Comparison of ENCODE assay signal across 25 cellular contexts in genomic region chr10:7383442-7383841, GRCh38. TPM values are rescaled to one million over a fixed set of nuclear protein-coding genes. Genes with fewer than 3 reads are reported as not detected.
DNase-seq lines count a peak whose midpoint lies in the region; ATAC-seq lines count a peak whose summit lies in the region.
"Had no signal": no experiment of that assay in that cellular context is flagged by ENCODE, and none has a peak within 500 bp of the region (broad histone marks: within the 10 kb centered on the region; RNA-seq: fewer than 3 reads in every experiment).

No MANE protein-coding gene starts in this region.

- ATAC-seq in T-helper 17 cell (peak; percentile 37), GM18909 (IDR thresholded peaks at IDR 0.05; ENCODE audit: poor library complexity, unreplicated experiment) (no peak)
- ATAC-seq in activated naive CD8-positive, alpha-beta T cell treated with anti-CD3 and anti-CD28 coated beads, Interleukin-2, amount 10 ng/mL, durations not matched to agents 7 days and 5 days (ENCODE audit: low read depth) = peak; percentile 87
- ATAC-seq: gastrocnemius medialis, Panc1, right lobe of liver, SK-N-SH treated with all-trans-retinoic acid at 6 μM for 48 hours had no signal

- H3K4me3 Mint-ChIP-seq in activated naive CD4-positive, alpha-beta T cell treated with anti-CD3 and anti-CD28 coated beads, Interleukin-2, amount 50 U/mL, for 24 hours = peak overlapping the region; percentile 65
- no peak overlapping the region for H3K4me3 Mint-ChIP-seq in T-helper 17 cell
- H3K4me3 Mint-ChIP-seq in activated naive CD8-positive, alpha-beta T cell treated with anti-CD3 and anti-CD28 coated beads, Interleukin-2, amount 10 ng/mL, durations not matched to agents 7 days and 5 days = peak overlapping the region; percentile 57

- peaks cover 76% of the 10 kb centered on the region for H3K4me1 Mint-ChIP-seq in activated naive CD4-positive, alpha-beta T cell treated with anti-CD3 and anti-CD28 coated beads, Interleukin-2, amount 50 U/mL, for 24 hours
- H3K4me1 Mint-ChIP-seq in T-helper 17 cell = peaks cover 40% of the 10 kb centered on the region
- peaks cover 65% of the 10 kb centered on the region for H3K4me1 Mint-ChIP-seq in activated naive CD8-positive, alpha-beta T cell treated with anti-CD3 and anti-CD28 coated beads, Interleukin-2, amount 10 ng/mL, durations not matched to agents 7 days and 5 days

- H3K27ac Mint-ChIP-seq in activated naive CD4-positive, alpha-beta T cell treated with anti-CD3 and anti-CD28 coated beads, Interleukin-2, amount 50 U/mL, for 24 hours = peak overlapping the region; percentile 96
- H3K27ac Mint-ChIP-seq in T-helper 17 cell = no peak overlapping the region
- peak overlapping the region; percentile 64 for H3K27ac Mint-ChIP-seq in activated naive CD8-positive, alpha-beta T cell treated with anti-CD3 and anti-CD28 coated beads, Interleukin-2, amount 10 ng/mL, durations not matched to agents 7 days and 5 days

- peaks cover 13% of the 10 kb centered on the region for H3K36me3 Mint-ChIP-seq in activated naive CD4-positive, alpha-beta T cell treated with anti-CD3 and anti-CD28 coated beads, Interleukin-2, amount 50 U/mL, for 24 hours
- peaks cover 3% of the 10 kb centered on the region for H3K36me3 Mint-ChIP-seq in T-helper 17 cell (ENCODE audit: low read depth)
- H3K36me3 Mint-ChIP-seq in activated naive CD8-positive, alpha-beta T cell treated with anti-CD3 and anti-CD28 coated beads, Interleukin-2, amount 10 ng/mL, durations not matched to agents 7 days and 5 days = peaks cover 31% of the 10 kb centered on the region

- H3K9me3 Mint-ChIP-seq in activated naive CD4-positive, alpha-beta T cell treated with anti-CD3 and anti-CD28 coated beads, Interleukin-2, amount 50 U/mL, for 24 hours = no peaks in the 10 kb centered on the region
- H3K9me3 Mint-ChIP-seq in activated naive CD8-positive, alpha-beta T cell treated with anti-CD3 and anti-CD28 coated beads, Interleukin-2, amount 10 ng/mL, durations not matched to agents 7 days and 5 days = no peaks in the 10 kb centered on the region

- no peaks in the 10 kb centered on the region for H3K27me3 Mint-ChIP-seq in activated naive CD4-positive, alpha-beta T cell treated with anti-CD3 and anti-CD28 coated beads, Interleukin-2, amount 50 U/mL, for 24 hours
- no peaks in the 10 kb centered on the region for H3K27me3 Mint-ChIP-seq in T-helper 17 cell
- H3K27me3 Mint-ChIP-seq in activated naive CD8-positive, alpha-beta T cell treated with anti-CD3 and anti-CD28 coated beads, Interleukin-2, amount 10 ng/mL, durations not matched to agents 7 days and 5 days = no peaks in the 10 kb centered on the region

- POLR2A ChIA-PET in activated naive CD8-positive, alpha-beta T cell treated with anti-CD3 and anti-CD28 coated beads, Interleukin-2, amount 10 ng/mL, durations not matched to agents 7 days and 5 days (lab: Charles Lee) = interaction anchor here (0.9 to 1.9 kb wide), 2 partner anchors 27 to 190 kb away, joined by 3 to 12 read pairs; partner anchors contain the start of gene SFMBT2

- no peaks in the 10 kb centered on the region for H3K9me3 ChIP-seq in T-helper 17 cell (ENCODE audit: control insufficient read depth, low read length, poor library complexity, severe bottlenecking)
- H3K9me3 ChIP-seq: BLaER1, gastrocnemius medialis, prostate gland, right lobe of liver, tibial nerve had no signal

- DNase-seq in activated naive CD4-positive, alpha-beta T cell treated with anti-CD3 and anti-CD28 coated beads, Interleukin-2, amount 50 U/mL, for 16 hours = no peak
- DNase-seq in T-helper 17 cell (no peak), EL (no peak), NCI-H187 treated with DMSO at 0.1 percent for 48 hours (lab: John Stamatoyannopoulos, UW) (no peak)
- no peak for DNase-seq in activated naive CD8-positive, alpha-beta T cell treated with anti-CD3 and anti-CD28 coated beads, Interleukin-2, amount 10 ng/mL, durations not matched to agents 7 days and 5 days
- DNase-seq: activated effector memory CD4-positive, alpha-beta T cell treated with anti-CD3 and anti-CD28 coated beads, Interleukin-2, amount 50 U/mL, for 16 hours; anterior cingulate cortex; gastrocnemius medialis; GDM1; GM23248; kidney glomerular epithelial cell; NCI-H748 treated with DMSO at 0.1 percent for 48 hours; right lobe of liver; Right ventricle myocardium superior; stimulated activated CD4-positive, alpha-beta T cell treated with anti-CD3 and anti-CD28 coated beads, Interleukin-12 subunit alpha, Interleukin-12 subunit beta, amount 100 ng/mL, for 4 hours; stimulated activated CD4-positive, alpha-beta T cell treated with anti-CD3 and anti-CD28 coated beads, Interleukin-2, amount 100 ng/mL, for 48 hours; T-helper 9 cell had no signal

RNA-seq across cellular contexts. Expression of gene SFMBT2, which starts 27.4 kb away (rescaled TPM):
- total RNA-seq in T-helper 17 cell = 10 to 100 TPM; 18.2 to 19.4 TPM
- total RNA-seq in activated naive CD8-positive, alpha-beta T cell treated with anti-CD3 and anti-CD28 coated beads, Interleukin-2, amount 10 ng/mL, durations not matched to agents 7 days and 5 days = 10 to 100 TPM; 50.6 to 52.4 TPM
- total RNA-seq: LHCN-M2 had no signal
